ENCODE assay signal across 22 cellular contexts in genomic region chr11:67349036-67349435, GRCh38. TPM values are rescaled to one million over a fixed set of nuclear protein-coding genes. Genes with fewer than 3 reads are reported as not detected.
A peak's percentile ranks its signal among the peaks of the same experiment; 100 is the strongest.
DNase-seq lines count a peak whose midpoint lies in the region; ATAC-seq, FAIRE-seq and TF ChIP-seq lines count a peak whose summit lies in the region.
"Had no signal": no experiment of that assay in that cellular context is flagged by ENCODE, and none has a peak within 500 bp of the region (broad histone marks: within the 10 kb centered on the region; RNA-seq: fewer than 3 reads in every experiment).

No MANE protein-coding gene starts in this region.

- DNase-seq in CD4-positive, CD25-positive, alpha-beta regulatory T cell = no peak
- DNase-seq in D721Med (ENCODE audit: insufficient read length, low spot score) = peak; percentile 3
- DNase-seq in body of pancreas = no peak
- no peak for DNase-seq in naive thymus-derived CD4-positive, alpha-beta T cell
- no peak for DNase-seq in putamen (ENCODE audit: low spot score)
- no peak for DNase-seq in activated gamma-delta T cell treated with Interleukin-2 at 50 U/mL for 16 hours
- DNase-seq: activated CD4-positive, alpha-beta T cell treated with anti-CD3 and anti-CD28 coated beads, Interleukin-2, amount 50 U/mL, for 48 hours; activated naive CD4-positive, alpha-beta T cell; anterior cingulate cortex; effector memory CD4-positive, alpha-beta T cell; head of caudate nucleus; NCI-H146; NCI-H69; psoas muscle; SIG-M5; stimulated activated CD4-positive, alpha-beta T cell treated with anti-CD3 and anti-CD28 coated beads, Interleukin-4, amount 100 ng/mL, for 24 hours had no signal

- peak overlapping the region; percentile 72 to 97 (median 76) for H3K27ac Mint-ChIP-seq in CD4-positive, CD25-positive, alpha-beta regulatory T cell
- peak overlapping the region in 8 of 9 donors; percentile 5 to 90 (median 79) for H3K27ac Mint-ChIP-seq in naive thymus-derived CD4-positive, alpha-beta T cell

- no peaks in the 10 kb centered on the region for H3K27me3 ChIP-seq in CD4-positive, CD25-positive, alpha-beta regulatory T cell (ENCODE audit: control insufficient read depth, insufficient read depth, low read length)
- H3K27me3 ChIP-seq in body of pancreas = no peaks in the 10 kb centered on the region
- no peaks in the 10 kb centered on the region for H3K27me3 ChIP-seq in naive thymus-derived CD4-positive, alpha-beta T cell (ENCODE audit: control insufficient read depth in 2 of 2, insufficient read depth in 2 of 2, low read length in 2 of 2)

- no peak for FAIRE-seq in D721Med (lab: Jason Lieb, UNC)

- CTCF ChIA-PET in naive thymus-derived CD4-positive, alpha-beta T cell (lab: Charles Lee) = interaction anchor here (0.7 to 16.9 kb wide), 5 partner anchors 18 to 737 kb away, joined by 3 to 495 read pairs (median 4); partner anchors contain the start of gene CLCF1

- no peaks in the 10 kb centered on the region for H3K9me3 Mint-ChIP-seq in CD4-positive, CD25-positive, alpha-beta regulatory T cell
- peaks cover 0 to 4% (median 0%) of the 10 kb centered on the region in 11 donors for H3K9me3 Mint-ChIP-seq in naive thymus-derived CD4-positive, alpha-beta T cell
- H3K9me3 Mint-ChIP-seq: T-helper 1 cell treated with Interleukin-12 subunit alpha and Interleukin-12 subunit beta and Interleukin-4 antibody, amounts not matched to agents 30 μg/mL and 1 μg/mL, for 36 hours had no signal

- POLR2A ChIA-PET in naive thymus-derived CD4-positive, alpha-beta T cell (lab: Charles Lee) = interaction anchor here (1.0 to 17.2 kb wide), 6 partner anchors 11 to 58 kb away, joined by 3 to 272 read pairs (median 4); partner anchors contain the start of gene CLCF1

- TF ChIP-seq CTCF in D721Med (IDR thresholded peaks at IDR 0.05; ENCODE audit: insufficient read depth, missing control alignments) = no peak
- no peak for TF ChIP-seq CTCF in body of pancreas (IDR thresholded peaks at IDR 0.05)

- no peak for TF ChIP-seq POLR2A in body of pancreas (IDR thresholded peaks at IDR 0.05)

- no peak overlapping the region for H3K27ac ChIP-seq in CD4-positive, CD25-positive, alpha-beta regulatory T cell (ENCODE audit: insufficient read depth, low read length, poor library complexity, severe bottlenecking)
- peak overlapping the region in 3 of 4 donors; percentile 49 to 76 (median 50) for H3K27ac ChIP-seq in body of pancreas
- H3K27ac ChIP-seq in naive thymus-derived CD4-positive, alpha-beta T cell (ENCODE audit: low read depth, low read length) = peak overlapping the region; percentile 37
- H3K27ac ChIP-seq: psoas muscle, VCaP had no signal

- peaks cover 58% of the 10 kb centered on the region for H3K4me1 ChIP-seq in CD4-positive, CD25-positive, alpha-beta regulatory T cell (ENCODE audit: control insufficient read depth, insufficient read depth, low read length, poor library complexity, severe bottlenecking)
- H3K4me1 ChIP-seq in body of pancreas = peaks cover 89% of the 10 kb centered on the region
- H3K4me1 ChIP-seq in naive thymus-derived CD4-positive, alpha-beta T cell (ENCODE audit: control insufficient read depth in 2 of 2, insufficient read depth in 2 of 2, low read length in 2 of 2) = peaks cover 24 to 52% of the 10 kb centered on the region in 2 donors

- H3K4me3 Mint-ChIP-seq in CD4-positive, CD25-positive, alpha-beta regulatory T cell = peak overlapping the region in 2 of 4 donors; percentile 18 to 48
- H3K4me3 Mint-ChIP-seq in naive thymus-derived CD4-positive, alpha-beta T cell = peak overlapping the region in 2 of 10 donors; percentile 10 to 16
- H3K4me3 Mint-ChIP-seq: T-helper 1 cell treated with Interleukin-12 subunit alpha and Interleukin-12 subunit beta and Interleukin-4 antibody, amounts not matched to agents 30 μg/mL and 1 μg/mL, for 36 hours had no signal

- WGBS in body of pancreas, 2 donors = 64 to 72% methylated on average over 5 of the region's 5 CpGs

- intact Hi-C loops in body of pancreas (cut with DNase I) = loop anchor here (5.0 kb wide), 1 partner anchor 33 kb away; no protein-coding TSS in a partner anchor
- intact Hi-C loops in naive thymus-derived CD4-positive, alpha-beta T cell (cut with micrococcal nuclease) = no loop called here

- ATAC-seq in CD4-positive, CD25-positive, alpha-beta regulatory T cell (ENCODE audit: low read depth in 2 of 2) = no peak
- ATAC-seq in body of pancreas (no peak), GM21737 (IDR thresholded peaks at IDR 0.05; ENCODE audit: unreplicated experiment) (no peak), GM19452 (IDR thresholded peaks at IDR 0.05; ENCODE audit: unreplicated experiment) (no peak)
- no peak for ATAC-seq in naive thymus-derived CD4-positive, alpha-beta T cell
- ATAC-seq: left lobe of liver, psoas muscle had no signal

- peaks cover 7 to 84% (median 45%) of the 10 kb centered on the region in 4 donors for H3K4me1 Mint-ChIP-seq in CD4-positive, CD25-positive, alpha-beta regulatory T cell
- peaks cover 39 to 80% (median 70%) of the 10 kb centered on the region in 7 donors for H3K4me1 Mint-ChIP-seq in naive thymus-derived CD4-positive, alpha-beta T cell

- no peaks in the 10 kb centered on the region for H3K36me3 Mint-ChIP-seq in CD4-positive, CD25-positive, alpha-beta regulatory T cell
- no peaks in the 10 kb centered on the region for H3K36me3 Mint-ChIP-seq in naive thymus-derived CD4-positive, alpha-beta T cell

- H3K4me3 ChIP-seq in CD4-positive, CD25-positive, alpha-beta regulatory T cell (ENCODE audit: low read depth, low read length) = no peak overlapping the region
- no peak overlapping the region for H3K4me3 ChIP-seq in body of pancreas
- H3K4me3 ChIP-seq in naive thymus-derived CD4-positive, alpha-beta T cell (ENCODE audit: low read length) = no peak overlapping the region
- H3K4me3 ChIP-seq: psoas muscle, smooth muscle cell had no signal

- no peaks in the 10 kb centered on the region for H3K9me3 ChIP-seq in CD4-positive, CD25-positive, alpha-beta regulatory T cell (ENCODE audit: control insufficient read depth in 2 of 2, low read length in 2 of 2)
- H3K9me3 ChIP-seq in body of pancreas = no peaks in the 10 kb centered on the region
- no peaks in the 10 kb centered on the region for H3K9me3 ChIP-seq in naive thymus-derived CD4-positive, alpha-beta T cell (ENCODE audit: control insufficient read depth in 2 of 3, low read length in 3 of 3)
- H3K9me3 ChIP-seq: psoas muscle had no signal

- H3K27me3 Mint-ChIP-seq in CD4-positive, CD25-positive, alpha-beta regulatory T cell = no peaks in the 10 kb centered on the region
- H3K27me3 Mint-ChIP-seq in naive thymus-derived CD4-positive, alpha-beta T cell = no peaks in the 10 kb centered on the region

- H3K36me3 ChIP-seq in CD4-positive, CD25-positive, alpha-beta regulatory T cell (ENCODE audit: control insufficient read depth, insufficient read depth, low read length) = no peaks in the 10 kb centered on the region
- H3K36me3 ChIP-seq in body of pancreas (replicated peaks in 1 of 2; ENCODE audit: insufficient read depth in 1 of 2, low read depth in 2 of 2) = no peaks in the 10 kb centered on the region
- peaks cover 0 to 3% (median 0%) of the 10 kb centered on the region in 3 experiments for H3K36me3 ChIP-seq in naive thymus-derived CD4-positive, alpha-beta T cell (ENCODE audit: control insufficient read depth in 2 of 3, insufficient read depth in 3 of 3, low read length in 3 of 3)

RNA-seq across cellular contexts. Expression of gene POLD4, which starts 4.3 kb away (rescaled TPM):
- 60.6 TPM for total RNA-seq in CD4-positive, CD25-positive, alpha-beta regulatory T cell
- 100 to 1,000 TPM; 103 to 127 (median 118) TPM for polyA plus RNA-seq in CD4-positive, CD25-positive, alpha-beta regulatory T cell
- total RNA-seq in body of pancreas = 100 to 1,000 TPM in 1 of 2 donors, 10 to 100 TPM in 1; 82.1 to 103 TPM
- 100 to 1,000 TPM in 1 of 5 experiments, 10 to 100 TPM in 4; 59.9 to 104 (median 76.1) TPM for total RNA-seq in naive thymus-derived CD4-positive, alpha-beta T cell
- polyA plus RNA-seq in naive thymus-derived CD4-positive, alpha-beta T cell = 100 to 1,000 TPM in 1 of 2 donors, 10 to 100 TPM in 1; 98.9 to 116 TPM

RNA-seq across cellular contexts. Expression of gene CLCF1, which starts 24.4 kb away (rescaled TPM):
- 3.0 TPM for total RNA-seq in CD4-positive, CD25-positive, alpha-beta regulatory T cell
- 1 to 10 TPM in 1 of 4 donors, under 1 TPM in 3; 0.10 to 1.3 (median 0.40) TPM for polyA plus RNA-seq in CD4-positive, CD25-positive, alpha-beta regulatory T cell
- 10 to 100 TPM in 1 of 2 donors, 1 to 10 TPM in 1; 2.3 to 14.5 TPM for total RNA-seq in body of pancreas
- total RNA-seq in naive thymus-derived CD4-positive, alpha-beta T cell = 1 to 10 TPM in 2 of 5 experiments, under 1 TPM in 3; 0.32 to 7.8 (median 0.70) TPM
- polyA plus RNA-seq in naive thymus-derived CD4-positive, alpha-beta T cell = not detected

RNA-seq across cellular contexts. Expression of gene RAD9A, which starts 42.8 kb away (rescaled TPM):
- 27.5 TPM for total RNA-seq in CD4-positive, CD25-positive, alpha-beta regulatory T cell
- polyA plus RNA-seq in CD4-positive, CD25-positive, alpha-beta regulatory T cell = 1 to 10 TPM; 3.5 to 6.7 (median 6.4) TPM
- 10 to 100 TPM; 22.6 to 49.4 TPM for total RNA-seq in body of pancreas
- total RNA-seq in naive thymus-derived CD4-positive, alpha-beta T cell = 10 to 100 TPM; 25.6 to 48.0 (median 45.0) TPM
- 1 to 10 TPM; 6.3 to 7.2 TPM for polyA plus RNA-seq in naive thymus-derived CD4-positive, alpha-beta T cell

RNA-seq across cellular contexts. Expression of gene SSH3, which starts 45.7 kb away (rescaled TPM):
- 24.4 TPM for total RNA-seq in CD4-positive, CD25-positive, alpha-beta regulatory T cell
- polyA plus RNA-seq in CD4-positive, CD25-positive, alpha-beta regulatory T cell = 1 to 10 TPM; 2.3 to 7.1 (median 3.1) TPM
- total RNA-seq in body of pancreas = 10 to 100 TPM; 16.2 to 30.6 TPM
- total RNA-seq in naive thymus-derived CD4-positive, alpha-beta T cell = 10 to 100 TPM in 4 of 5 experiments, 1 to 10 TPM in 1; 8.8 to 23.8 (median 15.0) TPM
- 1 to 10 TPM; 1.1 to 4.9 TPM for polyA plus RNA-seq in naive thymus-derived CD4-positive, alpha-beta T cell

RNA-seq across cellular contexts. Expression of gene PPP1CA, which starts 52.6 kb away (rescaled TPM):
- 160 TPM for total RNA-seq in CD4-positive, CD25-positive, alpha-beta regulatory T cell
- polyA plus RNA-seq in CD4-positive, CD25-positive, alpha-beta regulatory T cell = 100 to 1,000 TPM; 547 to 762 (median 622) TPM
- total RNA-seq in body of pancreas = 100 to 1,000 TPM in 1 of 2 donors, 10 to 100 TPM in 1; 81.1 to 104 TPM
- total RNA-seq in naive thymus-derived CD4-positive, alpha-beta T cell = 100 to 1,000 TPM in 4 of 5 experiments, 10 to 100 TPM in 1; 83.0 to 339 (median 122) TPM
- 100 to 1,000 TPM; 350 to 363 TPM for polyA plus RNA-seq in naive thymus-derived CD4-positive, alpha-beta T cell
